ENCODE assay signal across 30 cellular contexts in genomic region chr4:32031026-32031425, GRCh38.
"Had no signal": no experiment of that assay in that cellular context is flagged by ENCODE, and none has a peak within 500 bp of the region (broad histone marks: within the 10 kb centered on the region; RNA-seq: fewer than 3 reads in every experiment).

No MANE protein-coding gene starts in this region.

- H3K4me1 ChIP-seq: left lung, lower lobe of right lung, neural progenitor cell, parathyroid adenoma, psoas muscle, right atrium auricular region, right lobe of liver, stomach, testis, upper lobe of left lung, vagina had no signal

- ATAC-seq: left colon; left lung; lower lobe of right lung; natural killer cell; psoas muscle; right lobe of liver; stimulated activated naive B cell treated with anti-CD40 and anti-IgM and Interleukin-4, amounts not matched to agents 10 μg/mL and 1 μg/mL and 100 μg/mL, for 72 hours; stimulated activated naive CD8-positive, alpha-beta T cell treated with anti-CD3 and anti-CD28 coated beads, Interleukin-15, Interleukin-2, amounts not matched to agents 100 U/mL and 50 U/mL, for 24 hours had no signal

- H3K27ac Mint-ChIP-seq: mesothelial cell of epicardium; naive B cell; natural killer cell; nephron progenitor cell; neural progenitor cell; stimulated activated naive B cell treated with anti-CD40 and anti-IgM and Interleukin-4, amounts not matched to agents 10 μg/mL and 1 μg/mL and 100 μg/mL, for 72 hours had no signal

- H3K27ac ChIP-seq: hepatocyte, left lung, lower lobe of right lung, neural progenitor cell, neutrophil, parathyroid adenoma, psoas muscle, right atrium auricular region, right lobe of liver, stomach, testis, thyroid gland, transverse colon, upper lobe of left lung, vagina had no signal

- H3K4me3 Mint-ChIP-seq: mesothelial cell of epicardium; naive B cell; natural killer cell; nephron progenitor cell; neural progenitor cell; stimulated activated naive B cell treated with anti-CD40 and anti-IgM and Interleukin-4, amounts not matched to agents 10 μg/mL and 1 μg/mL and 100 μg/mL, for 72 hours had no signal

- H3K27me3 ChIP-seq: hepatocyte, left lung, neural progenitor cell, neutrophil, right atrium auricular region, right lobe of liver, stomach, testis, thyroid gland, transverse colon, upper lobe of left lung, vagina had no signal

- H3K36me3 Mint-ChIP-seq: mesothelial cell of epicardium; naive B cell; neural progenitor cell; stimulated activated naive B cell treated with anti-CD40 and anti-IgM and Interleukin-4, amounts not matched to agents 10 μg/mL and 1 μg/mL and 100 μg/mL, for 72 hours had no signal

- H3K4me3 ChIP-seq: hepatocyte, left lung, lower lobe of right lung, neural progenitor cell, psoas muscle, right atrium auricular region, right lobe of liver, smooth muscle cell, stomach, testis, thyroid gland, transverse colon, upper lobe of left lung, vagina had no signal

- H3K36me3 ChIP-seq: left lung, lower lobe of right lung, neural progenitor cell, neutrophil, right atrium auricular region, right lobe of liver, stomach, thyroid gland, transverse colon, upper lobe of left lung, vagina had no signal

- H3K9ac ChIP-seq: neural progenitor cell, parathyroid adenoma had no signal

- H3K4me2 ChIP-seq: hepatocyte, neural progenitor cell, smooth muscle cell had no signal

- H3K9me3 Mint-ChIP-seq: nephron progenitor cell, neural progenitor cell had no signal

- H3K4me1 Mint-ChIP-seq: naive B cell; natural killer cell; stimulated activated naive B cell treated with anti-CD40 and anti-IgM and Interleukin-4, amounts not matched to agents 10 μg/mL and 1 μg/mL and 100 μg/mL, for 72 hours had no signal

- H3K79me2 ChIP-seq: hepatocyte, parathyroid adenoma had no signal

- DNase-seq: islet precursor cell; left colon; left lung; lower lobe of right lung; mammary epithelial cell; naive B cell; natural killer cell; nephron progenitor cell; occipital lobe; psoas muscle; right lobe of liver; stimulated activated CD4-positive, alpha-beta T cell treated with anti-CD3 and anti-CD28 coated beads, Interleukin-1b, Interleukin-23, amount 100 ng/mL, for 48 hours; stimulated activated CD4-positive, alpha-beta T cell treated with anti-CD3 and anti-CD28 coated beads, Interleukin-2, amount 100 ng/mL, for 48 hours; stimulated activated CD4-positive, alpha-beta T cell treated with anti-CD3 and anti-CD28 coated beads, Interleukin-4, amount 100 ng/mL, for 4 hours; stimulated activated CD8-positive, alpha-beta memory T cell treated with anti-CD3 and anti-CD28 coated beads, Interleukin-4, amount 100 ng/mL, for 48 hours; stimulated activated naive B cell treated with anti-CD40 and anti-IgM and Interleukin-4, amounts not matched to agents 10 μg/mL and 1 μg/mL and 100 μg/mL, for 72 hours; stimulated activated naive CD8-positive, alpha-beta T cell treated with anti-CD3 and anti-CD28 coated beads, Interleukin-15, Interleukin-2, amounts not matched to agents 100 U/mL and 50 U/mL, for 24 hours; stomach; testis; thyroid gland; transverse colon; upper lobe of left lung had no signal

- H2AFZ ChIP-seq: hepatocyte, neural progenitor cell, parathyroid adenoma had no signal

- H3K9me3 ChIP-seq: lower lobe of right lung, neutrophil, psoas muscle, right atrium auricular region, right lobe of liver, stomach, testis, thyroid gland, transverse colon, upper lobe of left lung, vagina had no signal
